8 cellular contexts compared by ENCODE assay signal in genomic region chr1:104648269-104648691, GRCh38.
DNase-seq lines count a peak whose midpoint lies in the region; ATAC-seq, FAIRE-seq and TF ChIP-seq lines count a peak whose summit lies in the region.

No MANE protein-coding gene starts in this region.

- ATAC-seq in GM18909 (IDR thresholded peaks at IDR 0.05; ENCODE audit: poor library complexity, unreplicated experiment), result peak; percentile 86
- peak; percentile 81 for ATAC-seq in HG03565 (IDR thresholded peaks at IDR 0.05; ENCODE audit: unreplicated experiment)

- no peaks in the 10 kb centered on the region for H3K36me3 ChIP-seq in ascending aorta

- H3K4me3 ChIP-seq in ascending aorta, result no peak overlapping the region

- H3K27me3 ChIP-seq in ascending aorta, result no peaks in the 10 kb centered on the region

- FAIRE-seq in frontal cortex (lab: Jason Lieb, UNC), result no peak

- H3K27ac ChIP-seq in 22Rv1, result no peak overlapping the region
- no peak overlapping the region for H3K27ac ChIP-seq in ascending aorta

- H3K9me3 ChIP-seq in ascending aorta, result no peaks in the 10 kb centered on the region

- DNase-seq in NOMO-1 (lab: John Stamatoyannopoulos, UW; ENCODE audit: unreplicated experiment in 2 of 2), result peak; percentile 59 to 80
- DNase-seq in frontal cortex (ENCODE audit: low spot score in 2 of 2), result peak; percentile 4 to 5
- no peak for DNase-seq in ascending aorta (ENCODE audit: low spot score in 2 of 2)
- DNase-seq in effector CD4-positive, alpha-beta T cell, result no peak
- no peak for DNase-seq in mucosa of gallbladder (ENCODE audit: low spot score)

- peak; percentile 83 for TF ChIP-seq CTCF in 22Rv1 (IDR thresholded peaks at IDR 0.05)
- no peak for TF ChIP-seq CTCF in ascending aorta (IDR thresholded peaks at IDR 0.05)

- H3K4me1 ChIP-seq in ascending aorta, result no peaks in the 10 kb centered on the region

- intact Hi-C loops in ascending aorta (cut with DNase I), result no loop called here

Comparison
In these comparisons a context has a peak if more than half of its experiments do, and no peak if none do; other contexts are left out.
1. DNase-seq: peak in NOMO-1 (2 of 2) and frontal cortex (2 of 2); none in ascending aorta (0 of 2), effector CD4-positive, alpha-beta T cell (single experiment) and mucosa of gallbladder (single experiment).